17 cellular contexts compared by ENCODE assay signal in the genomic region with DNA sequence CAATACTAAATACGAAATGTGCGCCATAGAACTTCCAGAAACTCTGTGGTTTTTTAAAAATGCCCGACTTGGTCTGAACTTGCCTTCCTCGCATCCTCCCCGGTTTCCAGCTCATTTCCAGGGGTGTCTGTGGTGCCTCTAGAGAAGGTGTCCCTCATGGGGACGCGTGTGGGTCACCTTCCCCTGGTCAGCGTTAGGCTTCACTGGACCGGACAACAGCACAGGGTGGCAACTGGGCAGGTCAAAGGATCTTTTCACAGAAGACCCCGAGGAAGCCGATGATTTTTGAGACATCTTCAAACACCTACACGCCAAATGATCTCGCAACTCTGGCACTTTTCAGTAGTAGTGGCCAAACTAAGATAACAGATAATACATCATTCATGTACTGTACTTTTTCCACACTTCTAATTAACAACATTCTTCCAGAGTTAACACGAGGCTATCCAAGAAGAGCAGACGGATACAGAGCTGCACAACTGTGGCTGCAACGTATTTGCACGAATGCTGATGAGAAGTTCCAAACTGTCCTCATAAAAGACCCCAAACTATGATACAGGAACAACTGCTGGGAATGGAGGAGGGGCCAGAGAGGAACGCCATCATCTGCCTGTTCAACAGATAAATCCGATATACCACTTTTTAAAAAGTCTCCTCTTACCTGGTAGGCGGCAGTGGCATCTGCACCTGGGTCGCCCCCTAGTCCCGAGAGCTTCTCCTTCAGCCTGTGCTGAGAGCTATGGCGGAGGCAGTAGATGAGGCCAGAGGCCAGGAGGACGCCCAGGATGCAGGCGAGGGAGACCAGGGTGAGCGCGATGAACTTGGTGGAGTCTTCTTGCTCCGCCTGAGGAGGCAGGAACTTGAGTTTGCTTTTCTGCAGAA.
DNase-seq lines count a peak whose midpoint lies in the region; ATAC-seq and TF ChIP-seq lines count a peak whose summit lies in the region.
"Had no signal": no experiment of that assay in that cellular context is flagged by ENCODE, and none has a peak within 500 bp of the region (broad histone marks: within the 10 kb centered on the region; RNA-seq: fewer than 3 reads in every experiment).

No MANE protein-coding gene starts in this region.

- no peaks in the 10 kb centered on the region for H3K79me2 ChIP-seq in GM23248 (ENCODE audit: insufficient read depth)

- peak overlapping the region; percentile 88 for H3K4me3 Mint-ChIP-seq in neural crest cell

- H3K4me3 ChIP-seq in upper lobe of right lung, result no peak overlapping the region
- no peak overlapping the region for H3K4me3 ChIP-seq in GM23248

- no peak for TF ChIP-seq CTCF in neural crest cell (conservative IDR thresholded peaks at IDR 0.05)
- no peak for TF ChIP-seq CTCF in upper lobe of right lung (IDR thresholded peaks at IDR 0.05)
- no peak for TF ChIP-seq CTCF in RWPE1 (conservative IDR thresholded peaks at IDR 0.05; ENCODE audit: low read depth)

- H3K4me2 ChIP-seq in GM23248 (ENCODE audit: unreplicated experiment), result no peak overlapping the region

- ATAC-seq in upper lobe of right lung, result no peak

- in situ Hi-C loops in GM23248 (cut with MboI), result no loop called here

- H3K4me1 ChIP-seq in upper lobe of right lung, result no peaks in the 10 kb centered on the region
- H3K4me1 ChIP-seq in GM23248 (ENCODE audit: insufficient read depth), result no peaks in the 10 kb centered on the region

- H3K9me2 ChIP-seq in GM23248 (ENCODE audit: insufficient read depth), result no peaks in the 10 kb centered on the region

- no peaks in the 10 kb centered on the region for H3K36me3 ChIP-seq in upper lobe of right lung
- H3K36me3 ChIP-seq in GM23248 (ENCODE audit: low read depth), result no peaks in the 10 kb centered on the region

- peak; percentile 45 for DNase-seq in activated effector memory CD4-positive, alpha-beta T cell treated with anti-CD3 and anti-CD28 coated beads, Interleukin-2, amount 50 U/mL, for 16 hours
- DNase-seq in activated effector memory CD4-positive, alpha-beta T cell treated with Interleukin-2 at 50 U/mL for 16 hours, result no peak
- peak; percentile 44 for DNase-seq in ecto neural progenitor cell (ENCODE audit: low spot score)
- no peak for DNase-seq in neural crest cell (ENCODE audit: low read depth, low spot score)
- peak; percentile 43 for DNase-seq in upper lobe of right lung
- no peak for DNase-seq in effector CD8-positive, alpha-beta T cell (lab: John Stamatoyannopoulos, UW)
- no peak for DNase-seq in RWPE1 (ENCODE audit: low spot score)
- no peak for DNase-seq in GM23248
- DNase-seq: ACHN; Calu3; CD4-positive, alpha-beta T cell; DMS79; GDM1; KBM-7; NCI-H146; NCI-H69 had no signal

- peaks cover 47% of the 10 kb centered on the region for H3K27me3 Mint-ChIP-seq in neural crest cell (ENCODE audit: low read depth)

- H3K36me3 Mint-ChIP-seq in neural crest cell (ENCODE audit: low read depth), result peaks cover 16% of the 10 kb centered on the region

- peaks cover 81% of the 10 kb centered on the region for H3K4me1 Mint-ChIP-seq in neural crest cell

- H3K9ac ChIP-seq in GM23248, result no peak overlapping the region

- CTCF ChIA-PET in RWPE1 (lab: Yijun Ruan, JAX), result interaction anchor here (0.5 kb wide), 1 partner anchor 1293 kb away, joined by 3 read pairs; no protein-coding TSS in a partner anchor

- no peaks in the 10 kb centered on the region for H3F3A ChIP-seq in GM23248 (ENCODE audit: insufficient read depth)

- intact Hi-C loops in upper lobe of right lung (cut with DNase I), result no loop called here

- WGBS in GM23248 (ENCODE audit: low coverage in 1 of 2, low lambda C conversion rate in 2 of 2, missing lambda C conversion rate in 2 of 2), 2 experiments, result 16% methylated on average over 28 of the region's 28 CpGs

- no peak overlapping the region for H3K27ac Mint-ChIP-seq in neural crest cell (ENCODE audit: unreplicated experiment)
- H3K27ac Mint-ChIP-seq: CD4-positive, alpha-beta T cell had no signal

- peaks cover 94% of the 10 kb centered on the region for H3K27me3 ChIP-seq in upper lobe of right lung
- H3K27me3 ChIP-seq in GM23248 (replicated peaks; ENCODE audit: insufficient read depth), result peaks cover 67% of the 10 kb centered on the region

- no peak overlapping the region for H2AFZ ChIP-seq in GM23248

- POLR2A ChIA-PET in RWPE1 (lab: Yijun Ruan, JAX; ENCODE audit: low non-redundant PET), result no interaction called here

- H3K9me3 ChIP-seq in upper lobe of right lung (no peaks in the 10 kb centered on the region), GM23248 (ENCODE audit: low read depth) (no peaks in the 10 kb centered on the region)

- no peaks in the 10 kb centered on the region for H4K20me1 ChIP-seq in GM23248 (ENCODE audit: insufficient read depth)

- H3K9me3 Mint-ChIP-seq in neural crest cell, result no peaks in the 10 kb centered on the region
- H3K9me3 Mint-ChIP-seq: CD4-positive, alpha-beta T cell had no signal

- H3K27ac ChIP-seq in upper lobe of right lung (no peak overlapping the region), RWPE1 (no peak overlapping the region), GM23248 (no peak overlapping the region)
- H3K27ac ChIP-seq: HL-60 had no signal

Comparison
In these comparisons a context has a peak if more than half of its experiments do, and no peak if none do; other contexts are left out.
1. DNase-seq: peak in activated effector memory CD4-positive, alpha-beta T cell treated with anti-CD3 and anti-CD28 coated beads, Interleukin-2, amount 50 U/mL, for 16 hours (single experiment), ecto neural progenitor cell (single experiment) and upper lobe of right lung (single experiment); none in activated effector memory CD4-positive, alpha-beta T cell treated with Interleukin-2 at 50 U/mL for 16 hours (single experiment), neural crest cell (single experiment), effector CD8-positive, alpha-beta T cell (single experiment), RWPE1 (single experiment) and GM23248 (single experiment).